In genomic region chr15:31382693-31383005, GRCh38 we compare ENCODE assay signal across 21 cellular contexts. TPM values are rescaled to one million over a fixed set of nuclear protein-coding genes. Genes with fewer than 3 reads are reported as not detected.
DNase-seq lines count a peak whose midpoint lies in the region; ATAC-seq and TF ChIP-seq lines count a peak whose summit lies in the region.
"Had no signal": no experiment of that assay in that cellular context is flagged by ENCODE, and none has a peak within 500 bp of the region (broad histone marks: within the 10 kb centered on the region; RNA-seq: fewer than 3 reads in every experiment).

No MANE protein-coding gene starts in this region.

- CTCF ChIA-PET in CD4-positive, alpha-beta T cell (lab: Charles Lee): no interaction called here

- peaks cover 45 to 53% of the 10 kb centered on the region in 2 donors for H3K36me3 Mint-ChIP-seq in CD14-positive monocyte
- peaks cover 50% of the 10 kb centered on the region for H3K36me3 Mint-ChIP-seq in CD4-positive, alpha-beta T cell (ENCODE audit: low read depth)
- peaks cover 67% of the 10 kb centered on the region for H3K36me3 Mint-ChIP-seq in effector memory CD8-positive, alpha-beta T cell (ENCODE audit: insufficient read depth)
- H3K36me3 Mint-ChIP-seq in naive thymus-derived CD8-positive, alpha-beta T cell: peaks cover 10 to 39% (median 25%) of the 10 kb centered on the region in 3 donors

- TF ChIP-seq CTCF in CD14-positive monocyte (IDR thresholded peaks at IDR 0.05): no peak
- no peak for TF ChIP-seq CTCF in CD4-positive, alpha-beta T cell (IDR thresholded peaks at IDR 0.05)

- DNase-seq in CD14-positive monocyte (ENCODE audit: low spot score) (no peak), DMS79 (lab: John Stamatoyannopoulos, UW) (no peak), UCSD-AML1 (lab: John Stamatoyannopoulos, UW; ENCODE audit: unreplicated experiment) (no peak)
- no peak for DNase-seq in CD4-positive, alpha-beta T cell
- DNase-seq in effector memory CD8-positive, alpha-beta T cell: no peak
- DNase-seq in naive thymus-derived CD8-positive, alpha-beta T cell: no peak
- DNase-seq: activated CD4-positive, alpha-beta T cell treated with anti-CD3 and anti-CD28 coated beads, Interleukin-2, amount 10 ng/mL, durations not matched to agents 24 days and 14 days; DMS53; IMR-90; MV-4-11; NCI-H2029; NCI-H510A; occipital lobe; stimulated activated CD4-positive, alpha-beta T cell treated with anti-CD3 and anti-CD28 coated beads, Interleukin-2, amount 100 ng/mL, for 48 hours; T-helper 9 cell; testis had no signal

- peak overlapping the region in 4 of 7 donors; percentile 24 to 82 (median 41) for H3K27ac Mint-ChIP-seq in CD14-positive monocyte
- H3K27ac Mint-ChIP-seq in CD4-positive, alpha-beta T cell: peak overlapping the region; percentile 67
- H3K27ac Mint-ChIP-seq in effector memory CD8-positive, alpha-beta T cell: peak overlapping the region; percentile 49 to 53
- peak overlapping the region; percentile 65 to 88 (median 82) for H3K27ac Mint-ChIP-seq in naive thymus-derived CD8-positive, alpha-beta T cell
- H3K27ac Mint-ChIP-seq: activated T-helper 2 cell treated with anti-CD3 and anti-CD28 coated beads, Interferon-gamma antibody, Interleukin-2, Interleukin-4, amounts not matched to agents 10 μg/mL and 5 μg/mL and 100 μg/mL, durations not matched to agents 14 hours and 24 hours and 36 hours; B cell; dendritic cell treated with granulocyte-macrophage colony-stimulating factor and Interleukin-4, amounts not matched to agents 40 ng/mL and 50 ng/mL, for 4 days; mesothelial cell of epicardium had no signal

- POLR2A ChIA-PET in CD4-positive, alpha-beta T cell (lab: Charles Lee): interaction anchor here (0.7 to 2.9 kb wide), 6 partner anchors 10 to 90 kb away, joined by 3 to 10 read pairs (median 5); no protein-coding TSS in a partner anchor
- POLR2A ChIA-PET in naive thymus-derived CD8-positive, alpha-beta T cell (lab: Charles Lee): interaction anchor here (0.9 to 3.9 kb wide), 9 partner anchors 9 to 52 kb away, joined by 3 to 22 read pairs (median 8); no protein-coding TSS in a partner anchor

- H3K9me3 ChIP-seq in CD4-positive, alpha-beta T cell (ENCODE audit: control insufficient read depth, low read length): no peaks in the 10 kb centered on the region
- H3K9me3 ChIP-seq: testis had no signal

- H3K27me3 Mint-ChIP-seq in CD14-positive monocyte (ENCODE audit: low read depth in 3 of 3): peaks cover 0 to 4% (median 3%) of the 10 kb centered on the region in 3 donors
- no peaks in the 10 kb centered on the region for H3K27me3 Mint-ChIP-seq in CD4-positive, alpha-beta T cell
- H3K27me3 Mint-ChIP-seq in effector memory CD8-positive, alpha-beta T cell: no peaks in the 10 kb centered on the region
- no peaks in the 10 kb centered on the region for H3K27me3 Mint-ChIP-seq in naive thymus-derived CD8-positive, alpha-beta T cell
- H3K27me3 Mint-ChIP-seq: activated CD4-positive, alpha-beta T cell treated with anti-CD3 and anti-CD28 coated beads, Interleukin-2, amount 10 ng/mL, durations not matched to agents 24 days and 14 days; B cell had no signal

- H3K9me3 Mint-ChIP-seq in CD14-positive monocyte: peaks cover 0 to 10% (median 2%) of the 10 kb centered on the region in 7 donors
- H3K9me3 Mint-ChIP-seq in CD4-positive, alpha-beta T cell: no peaks in the 10 kb centered on the region
- no peaks in the 10 kb centered on the region for H3K9me3 Mint-ChIP-seq in effector memory CD8-positive, alpha-beta T cell
- peaks cover 0 to 3% (median 0%) of the 10 kb centered on the region in 9 donors for H3K9me3 Mint-ChIP-seq in naive thymus-derived CD8-positive, alpha-beta T cell
- H3K9me3 Mint-ChIP-seq: activated CD4-positive, alpha-beta T cell treated with anti-CD3 and anti-CD28 coated beads, Interleukin-2, amount 10 ng/mL, durations not matched to agents 24 days and 14 days; activated T-helper 2 cell treated with anti-CD3 and anti-CD28 coated beads, Interferon-gamma antibody, Interleukin-2, Interleukin-4, amounts not matched to agents 10 μg/mL and 5 μg/mL and 100 μg/mL, durations not matched to agents 14 hours and 24 hours and 36 hours; dendritic cell treated with granulocyte-macrophage colony-stimulating factor and Interleukin-4, amounts not matched to agents 40 ng/mL and 50 ng/mL, for 4 days had no signal

- no peak overlapping the region for H3K27ac ChIP-seq in CD4-positive, alpha-beta T cell (ENCODE audit: low read depth, low read length)
- H3K27ac ChIP-seq: testis had no signal

- intact Hi-C loops in CD14-positive monocyte (cut with micrococcal nuclease): no loop called here
- intact Hi-C loops in CD4-positive, alpha-beta T cell (cut with DNase I, micrococcal nuclease): no loop called here

- ATAC-seq in CD4-positive, alpha-beta T cell (ENCODE audit: poor library complexity): no peak
- ATAC-seq in effector memory CD8-positive, alpha-beta T cell (replicated peaks): no peak
- no peak for ATAC-seq in naive thymus-derived CD8-positive, alpha-beta T cell
- ATAC-seq in HG03439 (IDR thresholded peaks at IDR 0.05; ENCODE audit: unreplicated experiment): no peak

- H3K27me3 ChIP-seq in CD4-positive, alpha-beta T cell (ENCODE audit: control insufficient read depth, insufficient read depth, low read length): no peaks in the 10 kb centered on the region
- H3K27me3 ChIP-seq: testis had no signal

- no peak overlapping the region for H3K4me3 Mint-ChIP-seq in CD14-positive monocyte
- no peak overlapping the region for H3K4me3 Mint-ChIP-seq in CD4-positive, alpha-beta T cell
- H3K4me3 Mint-ChIP-seq in effector memory CD8-positive, alpha-beta T cell: no peak overlapping the region
- no peak overlapping the region for H3K4me3 Mint-ChIP-seq in naive thymus-derived CD8-positive, alpha-beta T cell
- H3K4me3 Mint-ChIP-seq: activated CD4-positive, alpha-beta T cell treated with anti-CD3 and anti-CD28 coated beads, Interleukin-2, amount 10 ng/mL, durations not matched to agents 24 days and 14 days; B cell; dendritic cell treated with granulocyte-macrophage colony-stimulating factor and Interleukin-4, amounts not matched to agents 40 ng/mL and 50 ng/mL, for 4 days; mesothelial cell of epicardium had no signal

- H3K4me1 Mint-ChIP-seq in CD14-positive monocyte: peaks cover 18% of the 10 kb centered on the region
- peaks cover 53% of the 10 kb centered on the region for H3K4me1 Mint-ChIP-seq in CD4-positive, alpha-beta T cell (ENCODE audit: low read depth)
- peaks cover 59% of the 10 kb centered on the region in 2 donors for H3K4me1 Mint-ChIP-seq in effector memory CD8-positive, alpha-beta T cell (ENCODE audit: low read depth in 2 of 2)
- peaks cover 35 to 69% (median 68%) of the 10 kb centered on the region in 4 donors for H3K4me1 Mint-ChIP-seq in naive thymus-derived CD8-positive, alpha-beta T cell
- H3K4me1 Mint-ChIP-seq: mesothelial cell of epicardium had no signal

RNA-seq across cellular contexts. Expression of gene KLF13, which starts 56.0 kb away (rescaled TPM):
- polyA plus RNA-seq in CD14-positive monocyte: 10 to 100 TPM; 22.5 to 28.0 TPM
- total RNA-seq in CD4-positive, alpha-beta T cell: 100 to 1,000 TPM; 284 to 308 TPM
- 100 to 1,000 TPM; 240 to 244 TPM for total RNA-seq in naive thymus-derived CD8-positive, alpha-beta T cell
- polyA plus RNA-seq in naive thymus-derived CD8-positive, alpha-beta T cell: 100 to 1,000 TPM in 1 of 3 donors, 10 to 100 TPM in 2; 70.1 to 102 (median 93.7) TPM
